Comparison of ENCODE assay signal across 22 cellular contexts in genomic region chrX:140343226-140343873, GRCh38.
A peak's percentile ranks its signal among the peaks of the same experiment; 100 is the strongest.
DNase-seq lines count a peak whose midpoint lies in the region; ATAC-seq lines count a peak whose summit lies in the region.
"Had no signal": no experiment of that assay in that cellular context is flagged by ENCODE, and none has a peak within 500 bp of the region (broad histone marks: within the 10 kb centered on the region; RNA-seq: fewer than 3 reads in every experiment).

No MANE protein-coding gene starts in this region.

- H3K9me3 Mint-ChIP-seq in activated CD8-positive, alpha-beta memory T cell treated with anti-CD3 and anti-CD28 coated beads, Interleukin-2, amount 10 ng/mL, durations not matched to agents 7 days and 5 days (ENCODE audit: low read depth) = no peaks in the 10 kb centered on the region
- H3K9me3 Mint-ChIP-seq: activated B cell treated with CpG ODN at 0.5 μM for 24 hours; dendritic cell treated with granulocyte-macrophage colony-stimulating factor and Interleukin-4, amounts not matched to agents 40 ng/mL and 50 ng/mL, for 4 days; type B pancreatic cell had no signal

- ATAC-seq in GM21529 (IDR thresholded peaks at IDR 0.05; ENCODE audit: unreplicated experiment) = no peak
- no peak for ATAC-seq in activated CD8-positive, alpha-beta memory T cell treated with anti-CD3 and anti-CD28 coated beads, Interleukin-2, amount 10 ng/mL, durations not matched to agents 7 days and 5 days
- ATAC-seq: activated T-cell treated with anti-CD3 and anti-CD28 coated beads, Interleukin-2, amount 50 U/mL, for 72 hours; pancreas had no signal

- CTCF ChIA-PET in activated CD8-positive, alpha-beta memory T cell treated with anti-CD3 and anti-CD28 coated beads, Interleukin-2, amount 10 ng/mL, durations not matched to agents 7 days and 5 days (lab: Charles Lee) = no interaction called here

- H3K27ac Mint-ChIP-seq in activated CD8-positive, alpha-beta memory T cell treated with anti-CD3 and anti-CD28 coated beads, Interleukin-2, amount 10 ng/mL, durations not matched to agents 7 days and 5 days = no peak overlapping the region
- H3K27ac Mint-ChIP-seq: activated B cell treated with CpG ODN at 0.5 μM for 24 hours; activated T-cell treated with anti-CD3 and anti-CD28 coated beads, Interleukin-2, amount 50 U/mL, for 72 hours; dendritic cell treated with granulocyte-macrophage colony-stimulating factor and Interleukin-4, amounts not matched to agents 40 ng/mL and 50 ng/mL, for 4 days; type B pancreatic cell had no signal

- H3K4me3 Mint-ChIP-seq in activated CD8-positive, alpha-beta memory T cell treated with anti-CD3 and anti-CD28 coated beads, Interleukin-2, amount 10 ng/mL, durations not matched to agents 7 days and 5 days = no peak overlapping the region
- H3K4me3 Mint-ChIP-seq: activated B cell treated with CpG ODN at 0.5 μM for 24 hours; activated T-cell treated with anti-CD3 and anti-CD28 coated beads, Interleukin-2, amount 50 U/mL, for 72 hours; dendritic cell treated with granulocyte-macrophage colony-stimulating factor and Interleukin-4, amounts not matched to agents 40 ng/mL and 50 ng/mL, for 4 days; type B pancreatic cell had no signal

- H3K36me3 Mint-ChIP-seq in activated CD8-positive, alpha-beta memory T cell treated with anti-CD3 and anti-CD28 coated beads, Interleukin-2, amount 10 ng/mL, durations not matched to agents 7 days and 5 days = no peaks in the 10 kb centered on the region
- H3K36me3 Mint-ChIP-seq: type B pancreatic cell had no signal

- peak; percentile 10 for DNase-seq in Daoy (ENCODE audit: low read depth)
- DNase-seq in LHCN-M2 (ENCODE audit: low read depth) = peak; percentile 51
- DNase-seq in astrocyte of the hippocampus (ENCODE audit: low read depth, low spot score) = peak; percentile 62
- peak; percentile 6 for DNase-seq in glomerular visceral epithelial cell (ENCODE audit: extremely low spot score)
- no peak for DNase-seq in ureter (ENCODE audit: low spot score)
- DNase-seq in KG1 (lab: John Stamatoyannopoulos, UW) = no peak
- DNase-seq in activated CD8-positive, alpha-beta memory T cell treated with anti-CD3 and anti-CD28 coated beads, Interleukin-2, amount 10 ng/mL, durations not matched to agents 7 days and 5 days = no peak
- DNase-seq: ACHN; activated B cell treated with CpG ODN at 0.5 μM for 24 hours; activated CD4-positive, alpha-beta T cell treated with anti-CD3 and anti-CD28 coated beads, Interleukin-2, amount 50 U/mL, for 1 hour; activated naive CD4-positive, alpha-beta T cell; activated T-cell treated with anti-CD3 and anti-CD28 coated beads, Interleukin-2, amount 50 U/mL, for 72 hours; BE2C; DMS79; NCI-H1048; NCI-H187; NCI-H524 treated with DMSO at 0.1 percent for 48 hours; pancreas; stimulated activated CD4-positive, alpha-beta T cell treated with anti-CD3 and anti-CD28 coated beads, Interleukin-2, amount 100 ng/mL, for 24 hours had no signal

- H3K4me1 Mint-ChIP-seq in activated CD8-positive, alpha-beta memory T cell treated with anti-CD3 and anti-CD28 coated beads, Interleukin-2, amount 10 ng/mL, durations not matched to agents 7 days and 5 days = no peaks in the 10 kb centered on the region
- H3K4me1 Mint-ChIP-seq: activated B cell treated with CpG ODN at 0.5 μM for 24 hours had no signal

- no peaks in the 10 kb centered on the region for H3K27me3 Mint-ChIP-seq in activated CD8-positive, alpha-beta memory T cell treated with anti-CD3 and anti-CD28 coated beads, Interleukin-2, amount 10 ng/mL, durations not matched to agents 7 days and 5 days
- H3K27me3 Mint-ChIP-seq: activated B cell treated with CpG ODN at 0.5 μM for 24 hours; dendritic cell treated with granulocyte-macrophage colony-stimulating factor and Interleukin-4, amounts not matched to agents 40 ng/mL and 50 ng/mL, for 4 days; type B pancreatic cell had no signal

Comparison
In these comparisons a context has a peak if more than half of its experiments do, and no peak if none do; other contexts are left out.
1. DNase-seq: peak in Daoy (single experiment), LHCN-M2 (single experiment), astrocyte of the hippocampus (single experiment) and glomerular visceral epithelial cell (single experiment); none in ureter (single experiment), KG1 (single experiment) and activated CD8-positive, alpha-beta memory T cell treated with anti-CD3 and anti-CD28 coated beads, Interleukin-2, amount 10 ng/mL, durations not matched to agents 7 days and 5 days (single experiment).